ENCODE assay signal across 8 cellular contexts in the genomic region with DNA sequence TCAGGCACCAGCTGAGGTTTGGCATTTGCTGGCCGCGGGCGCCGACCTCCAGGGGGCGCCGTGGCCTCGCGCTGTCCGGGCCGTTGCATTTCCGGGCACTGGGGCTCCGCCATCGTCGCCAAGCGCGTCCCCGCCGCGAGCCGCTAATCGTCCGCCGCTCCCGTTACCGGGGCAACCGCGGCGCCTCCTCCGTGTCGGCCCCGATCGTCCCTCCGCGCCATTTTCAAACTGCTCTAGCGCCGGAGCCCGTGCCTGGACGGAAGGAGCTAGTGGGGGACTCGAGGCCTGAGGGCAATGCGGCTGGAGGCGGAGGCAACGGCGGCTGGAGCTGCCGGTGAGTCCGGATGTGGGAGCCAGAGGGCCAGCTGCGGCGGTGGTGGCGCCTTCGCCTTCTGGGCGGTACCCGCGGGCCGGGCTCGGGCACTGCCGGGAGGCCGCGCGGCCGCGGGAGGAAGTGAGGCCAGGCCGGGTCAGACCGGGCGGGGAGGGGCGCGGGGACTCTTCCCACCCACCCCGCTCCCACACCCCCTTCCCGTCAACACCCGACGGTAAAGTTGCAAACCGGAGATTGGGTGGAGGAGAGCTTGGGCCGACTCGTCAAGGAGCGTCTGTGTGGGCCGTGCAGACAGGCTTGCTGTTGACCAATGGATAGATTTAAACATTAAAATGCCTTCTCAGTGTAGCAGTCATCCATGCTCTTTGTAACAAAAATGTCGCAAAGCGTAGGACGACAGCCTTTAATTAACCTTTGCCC. TPM values are rescaled to one million over a fixed set of nuclear protein-coding genes. Genes with fewer than 3 reads are reported as not detected.
DNase-seq lines count a peak whose midpoint lies in the region; ATAC-seq, FAIRE-seq and TF ChIP-seq lines count a peak whose summit lies in the region.

A gene with protein sequence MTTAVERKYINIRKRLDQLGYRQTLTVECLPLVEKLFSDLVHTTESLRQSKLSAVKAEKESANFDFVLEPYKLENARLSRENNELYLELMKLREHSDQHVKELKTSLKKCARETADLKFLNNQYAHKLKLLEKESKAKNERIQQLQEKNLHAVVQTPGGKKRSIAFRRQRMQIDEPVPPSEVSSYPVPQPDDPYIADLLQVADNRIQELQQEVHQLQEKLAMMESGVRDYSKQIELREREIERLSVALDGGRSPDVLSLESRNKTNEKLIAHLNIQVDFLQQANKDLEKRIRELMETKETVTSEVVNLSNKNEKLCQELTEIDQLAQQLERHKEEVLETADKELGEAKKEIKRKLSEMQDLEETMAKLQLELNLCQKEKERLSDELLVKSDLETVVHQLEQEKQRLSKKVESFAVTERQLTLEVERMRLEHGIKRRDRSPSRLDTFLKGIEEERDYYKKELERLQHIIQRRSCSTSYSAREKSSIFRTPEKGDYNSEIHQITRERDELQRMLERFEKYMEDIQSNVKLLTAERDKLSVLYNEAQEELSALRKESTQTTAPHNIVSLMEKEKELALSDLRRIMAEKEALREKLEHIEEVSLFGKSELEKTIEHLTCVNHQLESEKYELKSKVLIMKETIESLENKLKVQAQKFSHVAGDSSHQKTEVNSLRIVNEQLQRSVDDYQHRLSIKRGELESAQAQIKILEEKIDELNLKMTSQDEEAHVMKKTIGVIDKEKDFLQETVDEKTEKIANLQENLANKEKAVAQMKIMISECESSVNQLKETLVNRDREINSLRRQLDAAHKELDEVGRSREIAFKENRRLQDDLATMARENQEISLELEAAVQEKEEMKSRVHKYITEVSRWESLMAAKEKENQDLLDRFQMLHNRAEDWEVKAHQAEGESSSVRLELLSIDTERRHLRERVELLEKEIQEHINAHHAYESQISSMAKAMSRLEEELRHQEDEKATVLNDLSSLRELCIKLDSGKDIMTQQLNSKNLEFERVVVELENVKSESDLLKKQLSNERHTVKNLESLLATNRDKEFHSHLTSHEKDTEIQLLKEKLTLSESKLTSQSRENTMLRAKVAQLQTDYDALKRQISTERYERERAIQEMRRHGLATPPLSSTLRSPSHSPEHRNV (plus strand): TSS at position 220 of the 754 bp plus-strand sequence. CDS start 3,186 bp downstream, outside the sequence.

- peaks cover 45% of the 10 kb centered on the region for H3K4me1 ChIP-seq in CD4-positive, alpha-beta memory T cell (ENCODE audit: insufficient read depth, low read length)
- H3K4me1 ChIP-seq in HepG2 (ENCODE audit: insufficient read depth, low read length): peaks cover 31% of the 10 kb centered on the region

- peak; percentile 56 to 72 for TF ChIP-seq POLR2A in HepG2 (IDR thresholded peaks at IDR 0.05; ENCODE audit: insufficient read depth in 1 of 2, low read depth in 2 of 2, low read length in 2 of 2)

- POLR2A ChIA-PET in CD4-positive, alpha-beta memory T cell (lab: Charles Lee; ENCODE audit: partially characterized antibody): interaction anchor here (0.6 to 3.0 kb wide), 25 partner anchors 8 to 1029 kb away, joined by 3 to 34 read pairs (median 7); a partner anchor contains a TSS
- POLR2A ChIA-PET in HepG2 (lab: Yijun Ruan, JAX): interaction anchor here (1.1 to 2.2 kb wide), 5 partner anchors 9 to 487 kb away, joined by 3 to 8 read pairs (median 4); a partner anchor contains a TSS

- CTCF ChIA-PET in CD4-positive, alpha-beta memory T cell (lab: Charles Lee; ENCODE audit: partially characterized antibody): interaction anchor here (0.6 to 2.9 kb wide), 46 partner anchors 9 to 1031 kb away, joined by 3 to 17 read pairs (median 4); a partner anchor contains a TSS
- CTCF ChIA-PET in HepG2 (lab: Yijun Ruan, JAX; ENCODE audit: low intra/inter-chr PET ratio, low total read pairs): interaction anchor here (1.2 to 1.3 kb wide), 2 partner anchors 100 to 353 kb away, joined by 5 read pairs; no protein-coding TSS in a partner anchor

- TF ChIP-seq RAD21 in HepG2 (CRISPR knock-in tag; IDR thresholded peaks at IDR 0.05): peak; percentile 98

- peak; percentile 91 to 94 (median 93) for DNase-seq in CD4-positive, alpha-beta memory T cell
- DNase-seq in NCI-H748 treated with DMSO at 0.1 percent for 48 hours (lab: John Stamatoyannopoulos, UW) (peak; percentile 72), HepG2 (ENCODE audit: low spot score) (peak; percentile 84)
- peak; percentile 82 to 85 for DNase-seq in activated CD4-positive, alpha-beta T cell treated with anti-CD3 and anti-CD28 coated beads, Interleukin-2, amount 50 U/mL, for 24 hours (ENCODE audit: low read depth in 1 of 2, low spot score in 1 of 2)
- DNase-seq in stimulated activated CD4-positive, alpha-beta T cell treated with anti-CD3 and anti-CD28 coated beads, Interleukin-2, amount 100 ng/mL, for 48 hours: peak; percentile 88 to 91

- no peaks in the 10 kb centered on the region for H3K27me3 Mint-ChIP-seq in CD4-positive, alpha-beta memory T cell
- no peaks in the 10 kb centered on the region for H3K27me3 Mint-ChIP-seq in dendritic cell treated with granulocyte-macrophage colony-stimulating factor and Interleukin-4, amounts not matched to agents 40 ng/mL and 50 ng/mL, for 4 days

- TF ChIP-seq CTCF in HepG2 (CRISPR knock-in tag; IDR thresholded peaks at IDR 0.05): peak; percentile 98

- peak within 1 kb of the TSS; percentile 97 for H3K4me2 ChIP-seq in HepG2 (ENCODE audit: low read depth, low read length)

- ATAC-seq in GM19438 (IDR thresholded peaks at IDR 0.05; ENCODE audit: low read depth, unreplicated experiment) (peak; percentile 79), HG03571 (IDR thresholded peaks at IDR 0.05; ENCODE audit: unreplicated experiment) (peak; percentile 73), HepG2 (peak; percentile 91)

- H3K9me3 Mint-ChIP-seq in CD4-positive, alpha-beta memory T cell: peaks cover 0 to 5% (median 0%) of the 10 kb centered on the region in 8 donors
- no peaks in the 10 kb centered on the region for H3K9me3 Mint-ChIP-seq in dendritic cell treated with granulocyte-macrophage colony-stimulating factor and Interleukin-4, amounts not matched to agents 40 ng/mL and 50 ng/mL, for 4 days

- H3K4me3 Mint-ChIP-seq in CD4-positive, alpha-beta memory T cell: peak within 1 kb of the TSS; percentile 88 to 97 (median 94)
- H3K4me3 Mint-ChIP-seq in dendritic cell treated with granulocyte-macrophage colony-stimulating factor and Interleukin-4, amounts not matched to agents 40 ng/mL and 50 ng/mL, for 4 days: peak within 1 kb of the TSS; percentile 85

- H3K27ac ChIP-seq in CD4-positive, alpha-beta memory T cell (ENCODE audit: low read depth, low read length): peak within 1 kb of the TSS; percentile 71
- peak within 1 kb of the TSS; percentile 97 for H3K27ac ChIP-seq in HepG2 (ENCODE audit: extremely low read length, insufficient read depth, low read length)

- H3K4me1 Mint-ChIP-seq in CD4-positive, alpha-beta memory T cell: peaks cover 32 to 58% (median 48%) of the 10 kb centered on the region in 4 donors
- H3K4me1 Mint-ChIP-seq in dendritic cell treated with granulocyte-macrophage colony-stimulating factor and Interleukin-4, amounts not matched to agents 40 ng/mL and 50 ng/mL, for 4 days (ENCODE audit: low read depth): peaks cover 34% of the 10 kb centered on the region

- WGBS in HepG2 (ENCODE audit: low lambda C conversion rate): 0% methylated on average over 3 of the region's 77 CpGs

- in situ Hi-C loops in HepG2 (cut with HindIII; ENCODE audit: extremely low pct_ligation_motif_present, low pct_unique_long_range_greater_than_20kb): loop anchor here (5.0 kb wide), 1 partner anchor 353 kb away; no protein-coding TSS in a partner anchor

- intact Hi-C loops in CD4-positive, alpha-beta memory T cell (cut with micrococcal nuclease): loop anchor here (1.0 to 5.0 kb wide), 9 partner anchors 42 to 1028 kb away; a partner anchor contains a TSS
- intact Hi-C loops in dendritic cell treated with granulocyte-macrophage colony-stimulating factor and Interleukin-4, amounts not matched to agents 40 ng/mL and 50 ng/mL, for 4 days (cut with micrococcal nuclease): loop anchor here (2.0 to 10.0 kb wide), 6 partner anchors 42 to 1028 kb away; a partner anchor contains a TSS
- intact Hi-C loops in HepG2 (cut with micrococcal nuclease; ENCODE audit: unreplicated experiment): loop anchor here (1.0 to 10.0 kb wide), 4 partner anchors 100 to 438 kb away; a partner anchor contains a TSS

- H4K20me1 ChIP-seq in HepG2 (ENCODE audit: insufficient read depth, low read length): no peaks in the 10 kb centered on the region

- FAIRE-seq in HepG2 (lab: Jason Lieb, UNC): no peak

- H2AFZ ChIP-seq in HepG2 (ENCODE audit: low read length): peak within 1 kb of the TSS; percentile 93

- peak in 1 of 2 experiments; percentile 50; a peak in 1 of 4 replicates for TF ChIP-seq EP300 in HepG2 (IDR thresholded peaks at IDR 0.05; ENCODE audit: low read depth in 2 of 2, low read length in 2 of 2)
- TF ChIP-seq EP300 in HepG2 (CRISPR knock-in tag; IDR thresholded peaks at IDR 0.05; ENCODE audit: borderline replicate concordance): no peak

- no peaks in the 10 kb centered on the region for H3K36me3 ChIP-seq in CD4-positive, alpha-beta memory T cell (ENCODE audit: insufficient read depth, low read length)
- H3K36me3 ChIP-seq in HepG2 (replicated peaks in 1 of 2; ENCODE audit: control insufficient read depth in 1 of 2, insufficient read depth in 2 of 2, low read length in 2 of 2): peaks cover 0 to 3% of the 10 kb centered on the region in 2 experiments; a peak in 1 of 5 replicates

- H3K9me3 ChIP-seq in CD4-positive, alpha-beta memory T cell (ENCODE audit: control insufficient read depth in 1 of 2, low read length in 2 of 2): no peaks in the 10 kb centered on the region
- H3K9me3 ChIP-seq in HepG2 (ENCODE audit: low read length): no peaks in the 10 kb centered on the region

- H3K36me3 Mint-ChIP-seq in CD4-positive, alpha-beta memory T cell: peaks cover 18 to 34% of the 10 kb centered on the region in 2 donors
- peaks cover 23% of the 10 kb centered on the region for H3K36me3 Mint-ChIP-seq in dendritic cell treated with granulocyte-macrophage colony-stimulating factor and Interleukin-4, amounts not matched to agents 40 ng/mL and 50 ng/mL, for 4 days (ENCODE audit: low read depth)

- H3K27ac Mint-ChIP-seq in CD4-positive, alpha-beta memory T cell: peak within 1 kb of the TSS; percentile 93 to 98 (median 97)
- H3K27ac Mint-ChIP-seq in dendritic cell treated with granulocyte-macrophage colony-stimulating factor and Interleukin-4, amounts not matched to agents 40 ng/mL and 50 ng/mL, for 4 days: peak within 1 kb of the TSS; percentile 97

- no TSS peak for BruUV-seq in HepG2 (replicated peaks; lab: Mats Ljungman, UMichigan)

- H3K4me3 ChIP-seq in CD4-positive, alpha-beta memory T cell (ENCODE audit: low read length in 2 of 2): peak within 1 kb of the TSS; percentile 54 to 65
- H3K4me3 ChIP-seq in HepG2 (replicated peaks in 1 of 3; ENCODE audit: insufficient read depth in 1 of 3, low read depth in 2 of 3, low read length in 3 of 3): peak within 1 kb of the TSS; percentile 85 to 92 (median 85)

- H3K79me2 ChIP-seq in HepG2 (ENCODE audit: insufficient read depth, low read length): peaks cover 4% of the 10 kb centered on the region

- no peaks in the 10 kb centered on the region for H3K27me3 ChIP-seq in CD4-positive, alpha-beta memory T cell (ENCODE audit: insufficient read depth, low read length)
- no peaks in the 10 kb centered on the region; a peak in 1 of 5 replicates for H3K27me3 ChIP-seq in HepG2 (ENCODE audit: control insufficient read depth in 1 of 2, insufficient read depth in 2 of 2, low read length in 2 of 2)

- peak within 1 kb of the TSS; percentile 81 for H3K9ac ChIP-seq in HepG2 (ENCODE audit: insufficient read depth, low read depth, low read length)

RNA-seq across cellular contexts. Expression of the gene that starts here (rescaled TPM):
- total RNA-seq in CD4-positive, alpha-beta memory T cell: 10 to 100 TPM; 32.5 to 35.9 TPM
- polyA plus RNA-seq in CD4-positive, alpha-beta memory T cell: 10 to 100 TPM in 1 of 2 donors, 1 to 10 TPM in 1; 8.6 to 13.0 TPM
- total RNA-seq in HepG2 (2016; rRNA removed; fragmentation: Illumina TruSeq; extraction: Trizol): 8.4 and 8.8 TPM in 2 replicates
- 2.2 and 2.4 TPM in 2 replicates for total RNA-seq in HepG2 (2016; cell fraction: cytosol; rRNA removed; fragmentation: Illumina TruSeq; extraction: Trizol; ENCODE audit: low read depth)
- 7.3 and 8.4 TPM in 2 replicates for total RNA-seq in HepG2 (2016; cell fraction: insoluble cytoplasmic fraction; rRNA removed; fragmentation: Illumina TruSeq; extraction: Trizol)
- 2.9 and 3.2 TPM in 2 replicates for total RNA-seq in HepG2 (2016; cell fraction: membrane; rRNA removed; fragmentation: Illumina TruSeq; extraction: Trizol)
- total RNA-seq in HepG2 (2016; cell fraction: nucleus; rRNA removed; fragmentation: Illumina TruSeq; extraction: Trizol): 17.3 and 17.4 TPM in 2 replicates
- polyA plus RNA-seq in HepG2 (2011; rRNA removed): 0.89 and 1.7 TPM in 2 replicates
- 0.37 and 0.47 TPM in 2 replicates for polyA plus RNA-seq in HepG2 (2011; cell fraction: cytosol; rRNA removed)
- polyA plus RNA-seq in HepG2 (2011; cell fraction: nucleus; rRNA removed): 1.7 and 2.2 TPM in 2 replicates
- polyA plus RNA-seq in HepG2 (2012): 1.0 and 2.1 TPM in 2 replicates
- 0.09 and 0.11 TPM in 2 replicates for polyA plus RNA-seq in HepG2 (2016; cell fraction: cytosol; fragmentation: Illumina TruSeq; extraction: Trizol; ENCODE audit: low read depth)
- polyA plus RNA-seq in HepG2 (2016; cell fraction: insoluble cytoplasmic fraction; fragmentation: Illumina TruSeq; extraction: Trizol; ENCODE audit: low read depth): 6.2 and 6.7 TPM in 2 replicates
- 0.48 and 0.52 TPM in 2 replicates for polyA plus RNA-seq in HepG2 (2016; cell fraction: membrane; fragmentation: Illumina TruSeq; extraction: Trizol; ENCODE audit: low read depth)
- polyA plus RNA-seq in HepG2 (2016; cell fraction: nucleus; fragmentation: Illumina TruSeq; extraction: Trizol; ENCODE audit: insufficient read depth, low read depth): 15.7 and 16.2 TPM in 2 replicates
- polyA minus RNA-seq in HepG2 (2011; rRNA and poly(A)+ RNA removed; ENCODE audit: low replicate concordance): 1.0 and 3.6 TPM in 2 replicates
- 1.1 TPM in 2 replicates for polyA minus RNA-seq in HepG2 (2011; cell fraction: cytosol; rRNA and poly(A)+ RNA removed)
- polyA minus RNA-seq in HepG2 (2011; cell fraction: nucleus; rRNA and poly(A)+ RNA removed): 11.7 and 15.8 TPM in 2 replicates

Comparison
In these comparisons a context has a peak if more than half of its experiments do, and no peak if none do; other contexts are left out.
1. Peak in every context shown above with its lines: DNase-seq, ATAC-seq, H3K4me3 ChIP-seq and H3K27ac ChIP-seq.